ENCODE assay signal across 8 cellular contexts in genomic region chr6:113970808-113971676, GRCh38. TPM values are rescaled to one million over a fixed set of nuclear protein-coding genes. Genes with fewer than 3 reads are reported as not detected.
DNase-seq lines count a peak whose midpoint lies in the region; ATAC-seq and TF ChIP-seq lines count a peak whose summit lies in the region.

TSS of gene HDAC2 (minus strand) at chr6:113971148. CDS start at chr6:113970908, 240 bp downstream.

- DNase-seq in DMS79 (lab: John Stamatoyannopoulos, UW), result peak; percentile 83
- DNase-seq in RKO (ENCODE audit: low spot score), result peak; percentile 84
- DNase-seq in activated T-helper 1 cell treated with anti-CD3 and anti-CD28 coated beads, Interleukin-12 subunit alpha, Interleukin-12 subunit beta, Interleukin-2, Interleukin-4 antibody, amounts not matched to agents 30 ng/mL and 10 ng/mL and 1 ng/mL, durations not matched to agents 14 hours and 24 hours and 36 hours (ENCODE audit: low spot score), result peak; percentile 80
- DNase-seq in fibroblast of gingiva (ENCODE audit: low read depth), result peak; percentile 77
- DNase-seq in naive thymus-derived CD4-positive, alpha-beta T cell, result peak; percentile 77 to 91 (median 85)
- DNase-seq in stimulated activated naive CD4-positive, alpha-beta T cell (lab: John Stamatoyannopoulos, UW), result peak; percentile 75 to 97 (median 86)

- H3K4me3 Mint-ChIP-seq in activated T-helper 1 cell treated with anti-CD3 and anti-CD28 coated beads, Interleukin-12 subunit alpha, Interleukin-12 subunit beta, Interleukin-2, Interleukin-4 antibody, amounts not matched to agents 30 ng/mL and 10 ng/mL and 1 ng/mL, durations not matched to agents 14 hours and 24 hours and 36 hours, result peak within 1 kb of the TSS; percentile 97
- H3K4me3 Mint-ChIP-seq in naive thymus-derived CD4-positive, alpha-beta T cell, result peak within 1 kb of the TSS; percentile 91 to 99 (median 97)

- ATAC-seq in GM21576 (IDR thresholded peaks at IDR 0.05; ENCODE audit: unreplicated experiment), result peak; percentile 78
- ATAC-seq in naive thymus-derived CD4-positive, alpha-beta T cell, result peak; percentile 90

- peaks cover 2% of the 10 kb centered on the region for H3K36me3 Mint-ChIP-seq in activated T-helper 1 cell treated with anti-CD3 and anti-CD28 coated beads, Interleukin-12 subunit alpha, Interleukin-12 subunit beta, Interleukin-2, Interleukin-4 antibody, amounts not matched to agents 30 ng/mL and 10 ng/mL and 1 ng/mL, durations not matched to agents 14 hours and 24 hours and 36 hours (ENCODE audit: low read depth)
- H3K36me3 Mint-ChIP-seq in naive thymus-derived CD4-positive, alpha-beta T cell, result peaks cover 0 to 3% (median 0%) of the 10 kb centered on the region in 5 donors

- peak; percentile 64 for TF ChIP-seq EP300 in Ishikawa (IDR thresholded peaks at IDR 0.05; ENCODE audit: borderline replicate concordance)

- no peaks in the 10 kb centered on the region for H3K9me3 Mint-ChIP-seq in activated T-helper 1 cell treated with anti-CD3 and anti-CD28 coated beads, Interleukin-12 subunit alpha, Interleukin-12 subunit beta, Interleukin-2, Interleukin-4 antibody, amounts not matched to agents 30 ng/mL and 10 ng/mL and 1 ng/mL, durations not matched to agents 14 hours and 24 hours and 36 hours
- peaks cover 0 to 4% (median 0%) of the 10 kb centered on the region in 11 donors for H3K9me3 Mint-ChIP-seq in naive thymus-derived CD4-positive, alpha-beta T cell

- H3K27ac Mint-ChIP-seq in activated T-helper 1 cell treated with anti-CD3 and anti-CD28 coated beads, Interleukin-12 subunit alpha, Interleukin-12 subunit beta, Interleukin-2, Interleukin-4 antibody, amounts not matched to agents 30 ng/mL and 10 ng/mL and 1 ng/mL, durations not matched to agents 14 hours and 24 hours and 36 hours, result peak within 1 kb of the TSS; percentile 96
- peak within 1 kb of the TSS; percentile 86 to 99 (median 97) for H3K27ac Mint-ChIP-seq in naive thymus-derived CD4-positive, alpha-beta T cell

- no peak for TF ChIP-seq RAD21 in Ishikawa (IDR thresholded peaks at IDR 0.05; ENCODE audit: low read depth)

- POLR2A ChIA-PET in naive thymus-derived CD4-positive, alpha-beta T cell (lab: Charles Lee), result interaction anchor here (1.0 to 1.4 kb wide), 4 partner anchors 9 to 29 kb away, joined by 3 to 7 read pairs (median 4); no protein-coding TSS in a partner anchor

- CTCF ChIA-PET in naive thymus-derived CD4-positive, alpha-beta T cell (lab: Charles Lee), result interaction anchor here (1.2 kb wide), 1 partner anchor 9 kb away, joined by 6 read pairs; no protein-coding TSS in a partner anchor

- intact Hi-C loops in activated T-helper 1 cell treated with anti-CD3 and anti-CD28 coated beads, Interleukin-12 subunit alpha, Interleukin-12 subunit beta, Interleukin-2, Interleukin-4 antibody, amounts not matched to agents 30 ng/mL and 10 ng/mL and 1 ng/mL, durations not matched to agents 14 hours and 24 hours and 36 hours (cut with micrococcal nuclease), result loop anchor here (5.0 kb wide), 1 partner anchor 114 kb away; the partner anchor contains the start of gene MARCKS
- intact Hi-C loops in naive thymus-derived CD4-positive, alpha-beta T cell (cut with micrococcal nuclease), result loop anchor here (1.0 to 5.0 kb wide), 6 partner anchors 9 to 1884 kb away; partner anchors contain the start of genes FAM229B (in 1 of the 2), MARCKS (in 1 of the 2) and TUBE1 (in 1 of the 2)

- H3K4me1 Mint-ChIP-seq in activated T-helper 1 cell treated with anti-CD3 and anti-CD28 coated beads, Interleukin-12 subunit alpha, Interleukin-12 subunit beta, Interleukin-2, Interleukin-4 antibody, amounts not matched to agents 30 ng/mL and 10 ng/mL and 1 ng/mL, durations not matched to agents 14 hours and 24 hours and 36 hours (ENCODE audit: low read depth), result peaks cover 34% of the 10 kb centered on the region
- H3K4me1 Mint-ChIP-seq in naive thymus-derived CD4-positive, alpha-beta T cell, result peaks cover 24 to 46% (median 39%) of the 10 kb centered on the region in 7 donors

- peaks cover 0 to 12% (median 0%) of the 10 kb centered on the region in 3 experiments for H3K36me3 ChIP-seq in naive thymus-derived CD4-positive, alpha-beta T cell (ENCODE audit: control insufficient read depth in 2 of 3, insufficient read depth in 3 of 3, low read length in 3 of 3)

- H3K27me3 Mint-ChIP-seq in activated T-helper 1 cell treated with anti-CD3 and anti-CD28 coated beads, Interleukin-12 subunit alpha, Interleukin-12 subunit beta, Interleukin-2, Interleukin-4 antibody, amounts not matched to agents 30 ng/mL and 10 ng/mL and 1 ng/mL, durations not matched to agents 14 hours and 24 hours and 36 hours (ENCODE audit: insufficient read depth), result peaks cover 4% of the 10 kb centered on the region
- peaks cover 0 to 6% (median 0%) of the 10 kb centered on the region in 5 donors for H3K27me3 Mint-ChIP-seq in naive thymus-derived CD4-positive, alpha-beta T cell

- no peaks in the 10 kb centered on the region for H3K9me3 ChIP-seq in naive thymus-derived CD4-positive, alpha-beta T cell (ENCODE audit: control insufficient read depth in 2 of 3, low read length in 3 of 3)

- H3K27ac ChIP-seq in naive thymus-derived CD4-positive, alpha-beta T cell (ENCODE audit: low read depth, low read length), result peak within 1 kb of the TSS; percentile 92

- peaks cover 15 to 18% of the 10 kb centered on the region in 2 donors for H3K4me1 ChIP-seq in naive thymus-derived CD4-positive, alpha-beta T cell (ENCODE audit: control insufficient read depth in 2 of 2, insufficient read depth in 2 of 2, low read length in 2 of 2)

- peak within 1 kb of the TSS; percentile 96 for H3K4me3 ChIP-seq in naive thymus-derived CD4-positive, alpha-beta T cell (ENCODE audit: low read length)

- no peaks in the 10 kb centered on the region for H3K27me3 ChIP-seq in naive thymus-derived CD4-positive, alpha-beta T cell (ENCODE audit: control insufficient read depth in 2 of 2, insufficient read depth in 2 of 2, low read length in 2 of 2)

TF ChIP-seq in Ishikawa, 13 proteins besides CTCF, POLR2A, EP300 and RAD21:
- peak; percentile 100 for TF ChIP-seq MAX (IDR thresholded peaks at IDR 0.05)
- peak; percentile 15; the same call in 1 of the 2 replicates for TF ChIP-seq YY1 (IDR thresholded peaks at IDR 0.05; ENCODE audit: low read depth)
- TF ChIP-seq EGR1 (IDR thresholded peaks at IDR 0.05), result 0 out of 2 replicates have a peak, but pooled peaks have one; percentile 5
- no peak for TF ChIP-seq CEBPB (IDR thresholded peaks at IDR 0.05)
- peak; percentile 95 for TF ChIP-seq ZBTB7A (IDR thresholded peaks at IDR 0.05; ENCODE audit: low read depth)
- TF ChIP-seq FOXM1 (IDR thresholded peaks at IDR 0.05; ENCODE audit: borderline replicate concordance, low read depth), result no peak; the same call in 1 of the 2 replicates
- TF ChIP-seq CREB1 (IDR thresholded peaks at IDR 0.05; ENCODE audit: low read depth), result no peak
- TF ChIP-seq NFIC (IDR thresholded peaks at IDR 0.05), result no peak
- TF ChIP-seq TCF12 (IDR thresholded peaks at IDR 0.05; ENCODE audit: low read depth), result peak; percentile 46; the same call in 1 of the 2 replicates
- TF ChIP-seq, protein P1, sequence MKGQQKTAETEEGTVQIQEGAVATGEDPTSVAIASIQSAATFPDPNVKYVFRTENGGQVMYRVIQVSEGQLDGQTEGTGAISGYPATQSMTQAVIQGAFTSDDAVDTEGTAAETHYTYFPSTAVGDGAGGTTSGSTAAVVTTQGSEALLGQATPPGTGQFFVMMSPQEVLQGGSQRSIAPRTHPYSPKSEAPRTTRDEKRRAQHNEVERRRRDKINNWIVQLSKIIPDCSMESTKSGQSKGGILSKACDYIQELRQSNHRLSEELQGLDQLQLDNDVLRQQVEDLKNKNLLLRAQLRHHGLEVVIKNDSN (IDR thresholded peaks at IDR 0.05), result peak; percentile 90
- no peak for TF ChIP-seq REST (IDR thresholded peaks at IDR 0.05; ENCODE audit: low read depth)
- TF ChIP-seq TAF1 (IDR thresholded peaks at IDR 0.05; ENCODE audit: low read depth), result peak; percentile 89
TF ChIP-seq in Ishikawa: peak in this region for 7.

RNA-seq across cellular contexts. Expression of gene HDAC2, which starts in this region (rescaled TPM):
- 125 and 128 TPM in 2 replicates for total RNA-seq in activated T-helper 1 cell treated with anti-CD3 and anti-CD28 coated beads, Interleukin-12 subunit alpha, Interleukin-12 subunit beta, Interleukin-2, Interleukin-4 antibody, amounts not matched to agents 30 ng/mL and 10 ng/mL and 1 ng/mL, durations not matched to agents 14 hours and 24 hours and 36 hours
- 10 to 100 TPM; 46.6 to 72.0 (median 54.7) TPM for total RNA-seq in naive thymus-derived CD4-positive, alpha-beta T cell
- 10 to 100 TPM; 81.7 to 87.8 TPM for polyA plus RNA-seq in naive thymus-derived CD4-positive, alpha-beta T cell

Comparison
In these comparisons a context has a peak if more than half of its experiments do, and no peak if none do; other contexts are left out.
1. Peak in every context shown above with its lines: DNase-seq, ATAC-seq, H3K4me3 ChIP-seq and H3K27ac ChIP-seq.